17 cellular contexts compared by ENCODE assay signal in genomic region chr15:68734352-68734751, GRCh38.
DNase-seq lines count a peak whose midpoint lies in the region; ATAC-seq and TF ChIP-seq lines count a peak whose summit lies in the region.
"Had no signal": no experiment of that assay in that cellular context is flagged by ENCODE, and none has a peak within 500 bp of the region (broad histone marks: within the 10 kb centered on the region; RNA-seq: fewer than 3 reads in every experiment).

No MANE protein-coding gene starts in this region.

- TF ChIP-seq POLR2A in erythroblast (IDR thresholded peaks at IDR 0.05; ENCODE audit: low read length), result no peak

- H3K36me3 Mint-ChIP-seq in T-helper 17 cell (ENCODE audit: low read depth), result no peaks in the 10 kb centered on the region
- no peaks in the 10 kb centered on the region for H3K36me3 Mint-ChIP-seq in stimulated activated naive B cell treated with anti-CD40 and anti-IgM and Interleukin-4, amounts not matched to agents 10 μg/mL and 1 μg/mL and 100 μg/mL, for 72 hours
- H3K36me3 Mint-ChIP-seq: CD4-positive, alpha-beta memory T cell had no signal

- H3K27ac ChIP-seq in right cardiac atrium (ENCODE audit: low read length), result no peak overlapping the region

- peaks cover 10% of the 10 kb centered on the region for H3K27me3 Mint-ChIP-seq in T-helper 17 cell
- peaks cover under 1 to 4% of the 10 kb centered on the region in 2 donors for H3K27me3 Mint-ChIP-seq in stimulated activated naive B cell treated with anti-CD40 and anti-IgM and Interleukin-4, amounts not matched to agents 10 μg/mL and 1 μg/mL and 100 μg/mL, for 72 hours

- H3K27me3 ChIP-seq in right cardiac atrium (ENCODE audit: control insufficient read depth, insufficient read depth), result no peaks in the 10 kb centered on the region

- DNase-seq in ELF-1 (ENCODE audit: low read depth, low spot score) (peak; percentile 58), T-helper 17 cell (no peak), erythroblast (lab: John Stamatoyannopoulos, UW) (peak; percentile 50 to 88), right cardiac atrium (no peak), NCI-H2227 treated with DMSO at 0.1 percent for 48 hours (lab: John Stamatoyannopoulos, UW) (no peak), NCI-H1048 (lab: John Stamatoyannopoulos, UW) (no peak)
- no peak for DNase-seq in stimulated activated naive B cell treated with anti-CD40 and anti-IgM and Interleukin-4, amounts not matched to agents 10 μg/mL and 1 μg/mL and 100 μg/mL, for 72 hours
- DNase-seq: CD4-positive, alpha-beta memory T cell; DND-41; NCI-H1092 treated with DMSO at 0.1 percent for 48 hours; NCI-H1436 treated with DMSO at 0.1 percent for 48 hours; NCI-H2029 treated with DMSO at 0.1 percent for 48 hours; NCI-H345; NCI-H526; PC-3; Right ventricle myocardium superior; SW 1271 had no signal

- H3K4me1 ChIP-seq in right cardiac atrium (ENCODE audit: control insufficient read depth, insufficient read depth, low read length), result peaks cover 10% of the 10 kb centered on the region

- H3K4me1 Mint-ChIP-seq in T-helper 17 cell, result peaks cover 11% of the 10 kb centered on the region
- peaks cover 31 to 34% of the 10 kb centered on the region in 2 donors for H3K4me1 Mint-ChIP-seq in stimulated activated naive B cell treated with anti-CD40 and anti-IgM and Interleukin-4, amounts not matched to agents 10 μg/mL and 1 μg/mL and 100 μg/mL, for 72 hours

- H3K9me3 ChIP-seq in T-helper 17 cell (ENCODE audit: control insufficient read depth, low read length, poor library complexity, severe bottlenecking) (no peaks in the 10 kb centered on the region), right cardiac atrium (ENCODE audit: control insufficient read depth, low read length) (no peaks in the 10 kb centered on the region)

- H3K9me3 Mint-ChIP-seq in stimulated activated naive B cell treated with anti-CD40 and anti-IgM and Interleukin-4, amounts not matched to agents 10 μg/mL and 1 μg/mL and 100 μg/mL, for 72 hours, result no peaks in the 10 kb centered on the region
- H3K9me3 Mint-ChIP-seq: CD4-positive, alpha-beta memory T cell had no signal

- ATAC-seq in T-helper 17 cell (no peak), right cardiac atrium (no peak)
- ATAC-seq in stimulated activated naive B cell treated with anti-CD40 and anti-IgM and Interleukin-4, amounts not matched to agents 10 μg/mL and 1 μg/mL and 100 μg/mL, for 72 hours (replicated peaks), result peak; percentile 31 to 44
- ATAC-seq: PC-3 had no signal

- H3K4me3 Mint-ChIP-seq in T-helper 17 cell, result no peak overlapping the region
- no peak overlapping the region for H3K4me3 Mint-ChIP-seq in stimulated activated naive B cell treated with anti-CD40 and anti-IgM and Interleukin-4, amounts not matched to agents 10 μg/mL and 1 μg/mL and 100 μg/mL, for 72 hours
- H3K4me3 Mint-ChIP-seq: CD4-positive, alpha-beta memory T cell had no signal

- no peak overlapping the region for H3K4me3 ChIP-seq in right cardiac atrium (ENCODE audit: low read length)

- peak overlapping the region; percentile 17 for H3K27ac Mint-ChIP-seq in T-helper 17 cell
- H3K27ac Mint-ChIP-seq in stimulated activated naive B cell treated with anti-CD40 and anti-IgM and Interleukin-4, amounts not matched to agents 10 μg/mL and 1 μg/mL and 100 μg/mL, for 72 hours, result no peak overlapping the region
- H3K27ac Mint-ChIP-seq: CD4-positive, alpha-beta memory T cell had no signal

- intact Hi-C loops in right cardiac atrium (cut with DNase I), result loop anchor here in 2 of 4 donors (5.0 to 10.0 kb wide), 2 partner anchors 90 to 143 kb away; partner anchors contain the start of gene ANP32A (in 1 of the 2)

Comparison
In these comparisons a context has a peak if more than half of its experiments do, and no peak if none do; other contexts are left out.
1. DNase-seq: peak in ELF-1 (single experiment) and erythroblast (2 of 2); none in T-helper 17 cell (0 of 3), stimulated activated naive B cell treated with anti-CD40 and anti-IgM and Interleukin-4, amounts not matched to agents 10 μg/mL and 1 μg/mL and 100 μg/mL, for 72 hours (single experiment), right cardiac atrium (0 of 3), NCI-H2227 treated with DMSO at 0.1 percent for 48 hours (single experiment) and NCI-H1048 (single experiment).
2. ATAC-seq: peak in stimulated activated naive B cell treated with anti-CD40 and anti-IgM and Interleukin-4, amounts not matched to agents 10 μg/mL and 1 μg/mL and 100 μg/mL, for 72 hours (2 of 2); none in T-helper 17 cell (single experiment) and right cardiac atrium (0 of 2).